In the genomic region with DNA sequence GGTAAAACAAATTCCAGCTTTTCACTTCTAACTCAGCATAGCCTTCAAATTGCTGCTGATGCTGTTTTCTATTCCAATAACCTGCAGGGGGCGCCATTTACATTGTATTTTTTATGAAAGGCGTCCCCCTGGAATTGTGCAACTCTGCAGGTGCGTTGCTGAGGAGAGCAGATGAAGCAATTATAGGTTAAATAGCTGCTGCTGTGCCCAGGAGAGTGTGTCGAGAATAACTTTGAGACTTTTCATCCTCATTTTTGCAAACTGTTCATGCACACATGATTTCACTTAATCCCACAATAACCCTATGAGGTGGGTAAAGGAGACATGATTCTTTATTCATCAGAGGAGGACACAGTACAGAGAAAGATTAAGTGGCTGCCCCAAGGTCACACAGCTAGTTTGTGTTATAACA, we compare ENCODE assay signal across 8 cellular contexts.
DNase-seq lines count a peak whose midpoint lies in the region; ATAC-seq and TF ChIP-seq lines count a peak whose summit lies in the region.

No MANE protein-coding gene starts in this region.

- H3K9ac ChIP-seq in BLaER1, result no peak overlapping the region

- H3K27me3 ChIP-seq in BLaER1, result no peaks in the 10 kb centered on the region

- peak; percentile 66 for ATAC-seq in GM19043 (IDR thresholded peaks at IDR 0.05; ENCODE audit: low read depth, unreplicated experiment)
- peak; percentile 62 for ATAC-seq in HG03469 (IDR thresholded peaks at IDR 0.05; ENCODE audit: unreplicated experiment)
- peak; percentile 93 for ATAC-seq in mucosa of descending colon

- no peaks in the 10 kb centered on the region for H4K20me1 ChIP-seq in BLaER1

- H3K4me1 ChIP-seq in BLaER1 (peaks cover 32% of the 10 kb centered on the region), mucosa of descending colon (ENCODE audit: low read depth) (no peaks in the 10 kb centered on the region)

- intact Hi-C loops in mucosa of descending colon (cut with DNase I, micrococcal nuclease), result loop anchor here in 1 of 2 donors (5.0 kb wide), 1 partner anchor 677 kb away; no protein-coding TSS in a partner anchor

- no peaks in the 10 kb centered on the region for H3K9me3 ChIP-seq in BLaER1
- H3K9me3 ChIP-seq in mucosa of descending colon, result no peaks in the 10 kb centered on the region

- TF ChIP-seq CTCF in mucosa of descending colon (IDR thresholded peaks at IDR 0.05), result peak; percentile 25

- no peak overlapping the region for H3K4me3 ChIP-seq in BLaER1
- no peak overlapping the region for H3K4me3 ChIP-seq in mucosa of descending colon

- peak overlapping the region; percentile 38 for H3K4me2 ChIP-seq in BLaER1

- H3K27ac ChIP-seq in BLaER1, result no peak overlapping the region

- H3K36me3 ChIP-seq in BLaER1 (no peaks in the 10 kb centered on the region), mucosa of descending colon (ENCODE audit: low read depth) (no peaks in the 10 kb centered on the region)

- DNase-seq in NCI-H524 treated with DMSO at 0.1 percent for 48 hours (lab: John Stamatoyannopoulos, UW) (peak; percentile 42), mucosa of descending colon (peak in 1 of 3 donors; percentile 93)
- peak; percentile 35 to 53 for DNase-seq in activated CD4-positive, alpha-beta T cell treated with anti-CD3 and anti-CD28 coated beads, Interleukin-2, amount 50 U/mL, for 4 hours
- peak; percentile 46 for DNase-seq in effector CD8-positive, alpha-beta T cell (lab: John Stamatoyannopoulos, UW)
- peak; percentile 26 to 45 for DNase-seq in stimulated activated CD8-positive, alpha-beta memory T cell treated with anti-CD3 and anti-CD28 coated beads, Interleukin-7, amount 100 ng/mL, for 1 hour (ENCODE audit: low read depth in 2 of 2)
